Comparison of ENCODE assay signal across 9 cellular contexts in genomic region chr20:16821211-16822089, GRCh38.
A peak's percentile ranks its signal among the peaks of the same experiment; 100 is the strongest.
DNase-seq lines count a peak whose midpoint lies in the region; ATAC-seq, FAIRE-seq and TF ChIP-seq lines count a peak whose summit lies in the region.
"Had no signal": no experiment of that assay in that cellular context is flagged by ENCODE, and none has a peak within 500 bp of the region (broad histone marks: within the 10 kb centered on the region; RNA-seq: fewer than 3 reads in every experiment).

No MANE protein-coding gene starts in this region.

- peaks cover 4% of the 10 kb centered on the region for H3K27me3 Mint-ChIP-seq in activated T-helper 1 cell treated with anti-CD3 and anti-CD28 coated beads, Interleukin-12 subunit alpha, Interleukin-12 subunit beta, Interleukin-2, Interleukin-4 antibody, amounts not matched to agents 30 ng/mL and 10 ng/mL and 1 ng/mL, durations not matched to agents 14 hours and 24 hours and 36 hours (ENCODE audit: insufficient read depth)

- H3K4me1 ChIP-seq in Loucy (ENCODE audit: insufficient read depth, low read length, poor library complexity, severe bottlenecking) = no peaks in the 10 kb centered on the region
- no peaks in the 10 kb centered on the region for H3K4me1 ChIP-seq in pancreas

- no peaks in the 10 kb centered on the region for H4K20me1 ChIP-seq in Loucy (ENCODE audit: insufficient read depth, low read length, poor library complexity, severe bottlenecking)

- no peaks in the 10 kb centered on the region for H3K36me3 Mint-ChIP-seq in activated T-helper 1 cell treated with anti-CD3 and anti-CD28 coated beads, Interleukin-12 subunit alpha, Interleukin-12 subunit beta, Interleukin-2, Interleukin-4 antibody, amounts not matched to agents 30 ng/mL and 10 ng/mL and 1 ng/mL, durations not matched to agents 14 hours and 24 hours and 36 hours (ENCODE audit: low read depth)

- H3K27ac Mint-ChIP-seq in activated T-helper 1 cell treated with anti-CD3 and anti-CD28 coated beads, Interleukin-12 subunit alpha, Interleukin-12 subunit beta, Interleukin-2, Interleukin-4 antibody, amounts not matched to agents 30 ng/mL and 10 ng/mL and 1 ng/mL, durations not matched to agents 14 hours and 24 hours and 36 hours = no peak overlapping the region

- no peak overlapping the region for H3K4me2 ChIP-seq in Loucy (ENCODE audit: low read depth, low read length, poor library complexity, severe bottlenecking)

- no peaks in the 10 kb centered on the region for H3K79me2 ChIP-seq in Loucy (ENCODE audit: insufficient read depth, low read length)

- 40 to 44% methylated on average over 10 of the region's 10 CpGs for WGBS in pancreas, 2 donors

- H3K9me3 Mint-ChIP-seq in activated T-helper 1 cell treated with anti-CD3 and anti-CD28 coated beads, Interleukin-12 subunit alpha, Interleukin-12 subunit beta, Interleukin-2, Interleukin-4 antibody, amounts not matched to agents 30 ng/mL and 10 ng/mL and 1 ng/mL, durations not matched to agents 14 hours and 24 hours and 36 hours = no peaks in the 10 kb centered on the region

- peak overlapping the region; percentile 29; the same call in 1 of the 2 replicates for H2AFZ ChIP-seq in Loucy (ENCODE audit: low read length)

- DNase-seq in DMS 273 (lab: John Stamatoyannopoulos, UW; ENCODE audit: unreplicated experiment) (peak; percentile 71), DMS 273 treated with DMSO at 0.1 percent for 48 hours (lab: John Stamatoyannopoulos, UW) (no peak), erythroblast (lab: John Stamatoyannopoulos, UW) (peak; percentile 37 to 64), pancreas (peak in 2 of 6 donors; percentile 20 to 23)
- no peak for DNase-seq in activated T-helper 1 cell treated with anti-CD3 and anti-CD28 coated beads, Interleukin-12 subunit alpha, Interleukin-12 subunit beta, Interleukin-2, Interleukin-4 antibody, amounts not matched to agents 30 ng/mL and 10 ng/mL and 1 ng/mL, durations not matched to agents 14 hours and 24 hours and 36 hours (ENCODE audit: low spot score)

- no peak for TF ChIP-seq POLR2A in erythroblast (IDR thresholded peaks at IDR 0.05; ENCODE audit: low read length)

- intact Hi-C loops in pancreas (cut with DNase I) = no loop called here
- intact Hi-C loops in activated T-helper 1 cell treated with anti-CD3 and anti-CD28 coated beads, Interleukin-12 subunit alpha, Interleukin-12 subunit beta, Interleukin-2, Interleukin-4 antibody, amounts not matched to agents 30 ng/mL and 10 ng/mL and 1 ng/mL, durations not matched to agents 14 hours and 24 hours and 36 hours (cut with micrococcal nuclease) = loop anchor here (1.0 kb wide), 1 partner anchor 17 kb away; no protein-coding TSS in a partner anchor

- H3K9ac ChIP-seq in Loucy (ENCODE audit: low read depth, low read length, poor library complexity, severe bottlenecking) = no peak overlapping the region

- H3K4me3 Mint-ChIP-seq in activated T-helper 1 cell treated with anti-CD3 and anti-CD28 coated beads, Interleukin-12 subunit alpha, Interleukin-12 subunit beta, Interleukin-2, Interleukin-4 antibody, amounts not matched to agents 30 ng/mL and 10 ng/mL and 1 ng/mL, durations not matched to agents 14 hours and 24 hours and 36 hours = no peak overlapping the region

- H3K4me3 ChIP-seq in Loucy (ENCODE audit: low read length, poor library complexity, severe bottlenecking) = no peak overlapping the region
- no peak overlapping the region for H3K4me3 ChIP-seq in pancreas

- no peaks in the 10 kb centered on the region for H3K4me1 Mint-ChIP-seq in activated T-helper 1 cell treated with anti-CD3 and anti-CD28 coated beads, Interleukin-12 subunit alpha, Interleukin-12 subunit beta, Interleukin-2, Interleukin-4 antibody, amounts not matched to agents 30 ng/mL and 10 ng/mL and 1 ng/mL, durations not matched to agents 14 hours and 24 hours and 36 hours (ENCODE audit: low read depth)

- peak; percentile 91 for TF ChIP-seq CTCF in Loucy (conservative IDR thresholded peaks at IDR 0.05; ENCODE audit: low read length)
- peak; percentile 61 to 81 (median 63) for TF ChIP-seq CTCF in pancreas (IDR thresholded peaks at IDR 0.05)

- H3K9me3 ChIP-seq in Loucy (ENCODE audit: insufficient read depth, low read depth, low read length) (no peaks in the 10 kb centered on the region), pancreas (no peaks in the 10 kb centered on the region)

- ATAC-seq in GM21423 (IDR thresholded peaks at IDR 0.05; ENCODE audit: unreplicated experiment) (peak; percentile 85), SK-N-SH treated with all-trans-retinoic acid at 6 μM for 48 hours (peak; percentile 72), pancreas (peak in 3 of 4 donors; percentile 68 to 84 (median 74))

- H3F3A ChIP-seq in Loucy (ENCODE audit: low read depth) = no peaks in the 10 kb centered on the region

- no peaks in the 10 kb centered on the region for H3K9me2 ChIP-seq in Loucy (replicated peaks; ENCODE audit: low read depth, low read length)

- H3K27ac ChIP-seq in pancreas = no peak overlapping the region

- FAIRE-seq in pancreas (lab: Jason Lieb, UNC) = no peak
- FAIRE-seq: A204.1 had no signal

- H3K27me3 ChIP-seq in Loucy (ENCODE audit: insufficient read depth, low read length, poor library complexity, severe bottlenecking) = no peaks in the 10 kb centered on the region
- peaks cover 0 to 5% (median 0%) of the 10 kb centered on the region in 4 donors for H3K27me3 ChIP-seq in pancreas

- no peaks in the 10 kb centered on the region for H3K36me3 ChIP-seq in Loucy (ENCODE audit: insufficient read depth, low read length)
- H3K36me3 ChIP-seq in pancreas = no peaks in the 10 kb centered on the region

TF ChIP-seq in SK-N-SH treated with all-trans-retinoic acid at 6 μM for 48 hours, 23 proteins besides CTCF, POLR2A, EP300 and RAD21:
- no peak for TF ChIP-seq GLIS3 (CRISPR knock-in tag; IDR thresholded peaks at IDR 0.05)

Comparison
In these comparisons a context has a peak if more than half of its experiments do, and no peak if none do; other contexts are left out.
1. DNase-seq: peak in DMS 273 (single experiment) and erythroblast (2 of 2); none in DMS 273 treated with DMSO at 0.1 percent for 48 hours (single experiment) and activated T-helper 1 cell treated with anti-CD3 and anti-CD28 coated beads, Interleukin-12 subunit alpha, Interleukin-12 subunit beta, Interleukin-2, Interleukin-4 antibody, amounts not matched to agents 30 ng/mL and 10 ng/mL and 1 ng/mL, durations not matched to agents 14 hours and 24 hours and 36 hours (single experiment).
2. Peak in every context shown above with its lines, with median percentiles within 50 percentile points of each other: ATAC-seq.